Comparison of ENCODE assay signal across 3 cellular contexts in the genomic region with DNA sequence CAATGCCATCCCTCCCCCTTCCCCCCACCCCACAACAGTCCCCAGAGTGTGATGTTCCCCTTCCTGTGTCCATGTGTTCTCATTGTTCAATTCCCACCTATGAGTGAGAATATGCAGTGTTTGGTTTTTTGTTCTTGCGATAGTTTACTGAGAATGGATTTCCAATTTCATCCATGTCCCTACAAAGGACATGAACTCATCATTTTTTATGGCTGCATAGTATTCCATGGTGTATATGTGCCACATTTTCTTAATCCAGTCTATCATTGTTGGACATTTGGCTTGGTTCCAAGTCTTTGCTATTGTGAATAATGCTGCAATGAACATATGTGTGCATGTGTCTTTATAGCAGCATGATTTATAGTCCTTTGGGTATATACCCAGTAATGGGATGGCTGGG. TPM values are rescaled to one million over a fixed set of nuclear protein-coding genes. Genes with fewer than 3 reads are reported as not detected.
"Had no signal": no experiment of that assay in that cellular context is flagged by ENCODE, and none has a peak within 500 bp of the region (broad histone marks: within the 10 kb centered on the region; RNA-seq: fewer than 3 reads in every experiment).

No MANE protein-coding gene starts in this region.

RNA-seq across cellular contexts. Expression of gene ENPP5, which starts 39.5 kb away (rescaled TPM):
- total RNA-seq: activated T-cell treated with anti-CD3 and anti-CD28 coated beads, Interleukin-2, amount 50 U/mL, for 4 hours; endothelial cell of umbilical vein; glomerular endothelial cell had no signal
- polyA plus RNA-seq: endothelial cell of umbilical vein had no signal
